In the genomic region with DNA sequence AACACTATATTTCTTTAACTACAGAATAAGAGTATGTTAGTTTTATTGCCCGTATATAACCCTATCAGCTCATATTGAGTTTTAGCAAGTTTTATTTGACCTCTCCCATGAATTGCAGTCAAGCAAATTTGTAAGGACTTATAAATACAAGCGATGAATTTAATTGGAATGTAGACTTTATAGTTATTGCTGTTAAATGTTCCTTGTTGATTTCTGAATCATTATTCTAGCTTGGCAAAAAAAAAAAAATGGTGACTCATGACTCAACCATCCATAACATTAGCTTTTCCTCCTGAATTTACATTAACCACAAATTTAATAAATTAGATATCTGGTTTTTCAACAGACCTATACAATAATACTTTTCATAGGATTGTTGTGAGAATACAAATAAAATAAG, we compare ENCODE assay signal across 24 cellular contexts.
DNase-seq lines count a peak whose midpoint lies in the region; ATAC-seq and TF ChIP-seq lines count a peak whose summit lies in the region.
"Had no signal": no experiment of that assay in that cellular context is flagged by ENCODE, and none has a peak within 500 bp of the region (broad histone marks: within the 10 kb centered on the region; RNA-seq: fewer than 3 reads in every experiment).

No MANE protein-coding gene starts in this region.

- no peaks in the 10 kb centered on the region for H3K36me3 ChIP-seq in IMR-90 (ENCODE audit: control insufficient read depth, insufficient read depth, low read length)
- no peaks in the 10 kb centered on the region for H3K36me3 ChIP-seq in psoas muscle (ENCODE audit: insufficient read depth in 1 of 2, low read depth in 1 of 2)
- H3K36me3 ChIP-seq: adrenal gland; BLaER1 treated with 17β-estradiol and CSF1 and Interleukin-3, amounts not matched to agents 10 nM and 100 nM; cardiac muscle cell; Peyer's patch; upper lobe of left lung had no signal

- in situ Hi-C loops in Caki2 (cut with HindIII; ENCODE audit: low pct_unique_long_range_greater_than_20kb, low sequenced_read_pairs) = no loop called here
- in situ Hi-C loops in IMR-90 (cut with MboI; ENCODE audit: low sequenced_read_pairs) = no loop called here

- dilution Hi-C loops in IMR-90 (cut with HindIII; ENCODE audit: low sequenced_read_pairs, unreplicated experiment) = no loop called here

- no peak overlapping the region for H2BK120ac ChIP-seq in IMR-90 (ENCODE audit: low read depth, low read length)

- no CpG with 5 or more reads among the region's 2 CpGs for WGBS in IMR-90 (ENCODE audit: extremely low coverage in 2 of 2, insufficient read length in 1 of 2), 2 experiments
- WGBS in psoas muscle, 3 donors = 90 to 94% (median 92%) methylated on average over 2 of the region's 2 CpGs

- peaks cover 0 to 3% (median 0%) of the 10 kb centered on the region in 3 donors for H3K36me3 Mint-ChIP-seq in immature natural killer cell

- no peak overlapping the region for H3K9ac ChIP-seq in IMR-90 (ENCODE audit: low read depth, low read length)
- H3K9ac ChIP-seq: BLaER1 treated with 17β-estradiol and CSF1 and Interleukin-3, amounts not matched to agents 10 nM and 100 nM had no signal

- H4K5ac ChIP-seq in IMR-90 (ENCODE audit: low read depth, low read length) = no peak overlapping the region

- no peak for TF ChIP-seq POLR2A in IMR-90 (IDR thresholded peaks at IDR 0.05; ENCODE audit: low read depth, low read length)

- no peak overlapping the region for H3K27ac Mint-ChIP-seq in immature natural killer cell
- H3K27ac Mint-ChIP-seq: dendritic cell treated with granulocyte-macrophage colony-stimulating factor and Interleukin-4, amounts not matched to agents 40 ng/mL and 50 ng/mL, for 4 days; H9 had no signal

- ATAC-seq in IMR-90 (ENCODE audit: low read depth) (no peak), GM18909 (IDR thresholded peaks at IDR 0.05; ENCODE audit: poor library complexity, unreplicated experiment) (no peak), psoas muscle (no peak)
- ATAC-seq: activated T-cell treated with anti-CD3 and anti-CD28 coated beads, Interleukin-2, amount 50 U/mL, for 4 hours; HepG2; left lobe of liver had no signal

- no peak overlapping the region for H2BK20ac ChIP-seq in IMR-90 (ENCODE audit: low read depth, low read length)

- intact Hi-C loops in IMR-90 (cut with micrococcal nuclease) (no loop called here), psoas muscle (cut with DNase I) (no loop called here)

- no peak overlapping the region for H4K8ac ChIP-seq in IMR-90 (ENCODE audit: low read depth in 2 of 2, low read length in 2 of 2)

- no peak for TF ChIP-seq RAD21 in IMR-90 (IDR thresholded peaks at IDR 0.05; ENCODE audit: low read length)

- POLR2A ChIA-PET in IMR-90 (lab: Charles Lee; ENCODE audit: unreplicated experiment) = no interaction called here

- H3K4me2 ChIP-seq in IMR-90 (ENCODE audit: low read depth, low read length) = no peak overlapping the region
- H3K4me2 ChIP-seq: BLaER1 treated with 17β-estradiol and CSF1 and Interleukin-3, amounts not matched to agents 10 nM and 100 nM had no signal

- no peak overlapping the region for H3K18ac ChIP-seq in IMR-90 (ENCODE audit: low read depth, low read length)

- H3K14ac ChIP-seq in IMR-90 (replicated peaks; ENCODE audit: low read depth, low read length) = no peak overlapping the region

- no peaks in the 10 kb centered on the region for H3K27me3 Mint-ChIP-seq in immature natural killer cell (ENCODE audit: low read depth in 3 of 3)
- H3K27me3 Mint-ChIP-seq: dendritic cell treated with granulocyte-macrophage colony-stimulating factor and Interleukin-4, amounts not matched to agents 40 ng/mL and 50 ng/mL, for 4 days had no signal

- no peaks in the 10 kb centered on the region for H4K20me1 ChIP-seq in IMR-90 (ENCODE audit: insufficient read depth, low read length)
- H4K20me1 ChIP-seq: BLaER1 treated with 17β-estradiol and CSF1 and Interleukin-3, amounts not matched to agents 10 nM and 100 nM had no signal

- no peak overlapping the region for H3K56ac ChIP-seq in IMR-90 (ENCODE audit: extremely low read depth, insufficient read depth, low read length)

- H4K91ac ChIP-seq in IMR-90 (ENCODE audit: insufficient read depth, low read depth, low read length) = no peak overlapping the region

- no peaks in the 10 kb centered on the region for H3K27me3 ChIP-seq in IMR-90 (ENCODE audit: control insufficient read depth, insufficient read depth, low read length)
- no peaks in the 10 kb centered on the region for H3K27me3 ChIP-seq in psoas muscle (ENCODE audit: insufficient read depth in 3 of 3, low read length in 2 of 3)
- H3K27me3 ChIP-seq: adrenal gland; BLaER1 treated with 17β-estradiol and CSF1 and Interleukin-3, amounts not matched to agents 10 nM and 100 nM; cardiac muscle cell; Peyer's patch; upper lobe of left lung had no signal

- no peaks in the 10 kb centered on the region for H3K79me1 ChIP-seq in IMR-90 (ENCODE audit: low read depth in 1 of 2, low read length in 2 of 2)

- no peak overlapping the region for H2BK15ac ChIP-seq in IMR-90 (ENCODE audit: low read depth, low read length)

- H3K4me3 Mint-ChIP-seq in immature natural killer cell = no peak overlapping the region
- H3K4me3 Mint-ChIP-seq: activated T-cell treated with anti-CD3 and anti-CD28 coated beads, Interleukin-2, amount 50 U/mL, for 4 hours; dendritic cell treated with granulocyte-macrophage colony-stimulating factor and Interleukin-4, amounts not matched to agents 40 ng/mL and 50 ng/mL, for 4 days; H9 had no signal

- H3K9me3 Mint-ChIP-seq in immature natural killer cell = peaks cover 6 to 34% (median 15%) of the 10 kb centered on the region in 6 donors

- no peak overlapping the region for H2AFZ ChIP-seq in IMR-90 (replicated peaks; ENCODE audit: low read length, poor library complexity)

- no peak overlapping the region for H3K4ac ChIP-seq in IMR-90 (ENCODE audit: low read depth, low read length)

- no peak overlapping the region for H3K27ac ChIP-seq in IMR-90 (ENCODE audit: insufficient read depth, low read length)
- H3K27ac ChIP-seq in psoas muscle = no peak overlapping the region
- H3K27ac ChIP-seq: adrenal gland; BLaER1 treated with 17β-estradiol and CSF1 and Interleukin-3, amounts not matched to agents 10 nM and 100 nM; cardiac muscle cell; Peyer's patch; upper lobe of left lung had no signal

- H3K23ac ChIP-seq in IMR-90 (ENCODE audit: low read depth, low read length) = no peak overlapping the region

- H3K9me3 ChIP-seq in IMR-90 (ENCODE audit: control insufficient read depth, insufficient read depth, low read length) = no peaks in the 10 kb centered on the region
- H3K9me3 ChIP-seq in psoas muscle = no peaks in the 10 kb centered on the region
- H3K9me3 ChIP-seq: adrenal gland; BLaER1 treated with 17β-estradiol and CSF1 and Interleukin-3, amounts not matched to agents 10 nM and 100 nM; Peyer's patch; upper lobe of left lung had no signal

- no peak overlapping the region for H2BK5ac ChIP-seq in IMR-90 (ENCODE audit: low read depth, low read length, poor library complexity, severe bottlenecking)

- no peak overlapping the region for H2AK5ac ChIP-seq in IMR-90 (ENCODE audit: low read depth, low read length)

- H3K4me1 ChIP-seq in IMR-90 (ENCODE audit: control insufficient read depth, insufficient read depth, low read length) = no peaks in the 10 kb centered on the region
- no peaks in the 10 kb centered on the region for H3K4me1 ChIP-seq in psoas muscle
- H3K4me1 ChIP-seq: adrenal gland; BLaER1 treated with 17β-estradiol and CSF1 and Interleukin-3, amounts not matched to agents 10 nM and 100 nM; Peyer's patch; upper lobe of left lung had no signal

- no peaks in the 10 kb centered on the region for H3K9me1 ChIP-seq in IMR-90 (ENCODE audit: insufficient read depth, low read length)

- TF ChIP-seq CTCF in IMR-90 (conservative IDR thresholded peaks at IDR 0.05; ENCODE audit: low read depth, low read length) (no peak), choroid plexus epithelial cell (conservative IDR thresholded peaks at IDR 0.05; ENCODE audit: low read depth, low read length) (no peak), psoas muscle (IDR thresholded peaks at IDR 0.05) (no peak)

- no peak overlapping the region for H2AK9ac ChIP-seq in IMR-90 (replicated peaks; ENCODE audit: low read depth, low read length, poor library complexity)

- H3K4me3 ChIP-seq in IMR-90 (ENCODE audit: insufficient read depth, low read depth, low read length) (no peak overlapping the region), choroid plexus epithelial cell (ENCODE audit: low read depth, low read length) (no peak overlapping the region), psoas muscle (no peak overlapping the region)
- H3K4me3 ChIP-seq: adrenal gland; BLaER1 treated with 17β-estradiol and CSF1 and Interleukin-3, amounts not matched to agents 10 nM and 100 nM; cardiac muscle cell; Peyer's patch; upper lobe of left lung had no signal

- H3K4me1 Mint-ChIP-seq in immature natural killer cell = no peaks in the 10 kb centered on the region
- H3K4me1 Mint-ChIP-seq: H9 had no signal

- peak; percentile 6 for DNase-seq in Caki2 (ENCODE audit: low read depth)
- DNase-seq in IMR-90 = peak; percentile 41
- DNase-seq in choroid plexus epithelial cell (ENCODE audit: low read depth) = peak; percentile 23
- DNase-seq in kidney tubule cell (ENCODE audit: low spot score) = peak; percentile 57
- no peak for DNase-seq in immature natural killer cell
- no peak for DNase-seq in psoas muscle
- no peak for DNase-seq in GM19240 (ENCODE audit: insufficient read length, low spot score)
- DNase-seq: activated T-cell treated with anti-CD3 and anti-CD28 coated beads, Interleukin-2, amount 50 U/mL, for 4 hours; adrenal gland; Calu3; H9; mesendoderm; NCI-H1048; NCI-H1694 treated with DMSO at 0.1 percent for 48 hours; NCI-H526; Peyer's patch; T-helper 1 cell; upper lobe of left lung had no signal

- no TSS peak for BruUV-seq in IMR-90 (replicated peaks; lab: Mats Ljungman, UMichigan)

- CTCF ChIA-PET in IMR-90 (lab: Yijun Ruan, JAX) = no interaction called here

TF ChIP-seq in IMR-90, 13 proteins besides CTCF, POLR2A, EP300 and RAD21:
- TF ChIP-seq RFX5 (IDR thresholded peaks at IDR 0.05; ENCODE audit: low read depth, low read length) = no peak
- TF ChIP-seq CHD1 (IDR thresholded peaks at IDR 0.05; ENCODE audit: low read depth, low read length) = no peak
- TF ChIP-seq ELK1 (IDR thresholded peaks at IDR 0.05; ENCODE audit: borderline replicate concordance, low read depth, low read length) = no peak

Comparison
In these comparisons a context has a peak if more than half of its experiments do, and no peak if none do; other contexts are left out.
1. DNase-seq: peak in Caki2 (single experiment), IMR-90 (single experiment), choroid plexus epithelial cell (single experiment) and kidney tubule cell (single experiment); none in immature natural killer cell (0 of 3), psoas muscle (0 of 2) and GM19240 (single experiment).